In genomic region chr2:20419007-20419576, GRCh38 we compare ENCODE assay signal across 12 cellular contexts. TPM values are rescaled to one million over a fixed set of nuclear protein-coding genes. Genes with fewer than 3 reads are reported as not detected.
A peak's percentile ranks its signal among the peaks of the same experiment; 100 is the strongest.
DNase-seq lines count a peak whose midpoint lies in the region; ATAC-seq and TF ChIP-seq lines count a peak whose summit lies in the region.
"Had no signal": no experiment of that assay in that cellular context is flagged by ENCODE, and none has a peak within 500 bp of the region (broad histone marks: within the 10 kb centered on the region; RNA-seq: fewer than 3 reads in every experiment).

No MANE protein-coding gene starts in this region.

- H3K27ac ChIP-seq in muscle layer of colon (ENCODE audit: low read depth, low read length) (peak overlapping the region; percentile 35), tibial nerve (peak overlapping the region in 3 of 4 donors; percentile 48 to 83 (median 74))

- H3K4me3 Mint-ChIP-seq in activated naive CD4-positive, alpha-beta T cell treated with anti-CD3 and anti-CD28 coated beads for 36 hours: no peak overlapping the region
- H3K4me3 Mint-ChIP-seq: effector memory CD8-positive, alpha-beta T cell; stimulated activated naive CD8-positive, alpha-beta T cell treated with anti-CD3 and anti-CD28 coated beads, Interleukin-15, Interleukin-2, amounts not matched to agents 100 ng/mL and 50 ng/mL, for 24 hours had no signal

- H3K9me3 Mint-ChIP-seq in activated naive CD4-positive, alpha-beta T cell treated with anti-CD3 and anti-CD28 coated beads for 36 hours: no peaks in the 10 kb centered on the region
- H3K9me3 Mint-ChIP-seq: effector memory CD8-positive, alpha-beta T cell; stimulated activated naive CD8-positive, alpha-beta T cell treated with anti-CD3 and anti-CD28 coated beads, Interleukin-15, Interleukin-2, amounts not matched to agents 100 ng/mL and 50 ng/mL, for 24 hours had no signal

- TF ChIP-seq EP300 in tibial nerve (IDR thresholded peaks at IDR 0.05): peak in 1 of 2 donors; percentile 62

- no peak for TF ChIP-seq POLR2A in tibial nerve (IDR thresholded peaks at IDR 0.05)

- no peak for TF ChIP-seq CTCF in WI38 (IDR thresholded peaks at IDR 0.05; ENCODE audit: low read depth, low read length)
- TF ChIP-seq CTCF in fibroblast of the aortic adventitia (IDR thresholded peaks at IDR 0.05; ENCODE audit: insufficient read depth, low read length): no peak
- no peak for TF ChIP-seq CTCF in tibial nerve (IDR thresholded peaks at IDR 0.05)

- no peaks in the 10 kb centered on the region for H3K36me3 Mint-ChIP-seq in activated naive CD4-positive, alpha-beta T cell treated with anti-CD3 and anti-CD28 coated beads for 36 hours (ENCODE audit: low read depth)

- peaks cover 5% of the 10 kb centered on the region for H3K27me3 Mint-ChIP-seq in activated naive CD4-positive, alpha-beta T cell treated with anti-CD3 and anti-CD28 coated beads for 36 hours (ENCODE audit: low read depth)

- H3K27me3 ChIP-seq in muscle layer of colon (ENCODE audit: control insufficient read depth in 1 of 2, insufficient read depth in 2 of 2, low read length in 2 of 2) (no peaks in the 10 kb centered on the region), tibial nerve (no peaks in the 10 kb centered on the region)

- ATAC-seq in HG03139 (IDR thresholded peaks at IDR 0.05; ENCODE audit: unreplicated experiment): no peak
- ATAC-seq: effector memory CD8-positive, alpha-beta T cell had no signal

- no peak overlapping the region for H3K27ac Mint-ChIP-seq in activated naive CD4-positive, alpha-beta T cell treated with anti-CD3 and anti-CD28 coated beads for 36 hours
- H3K27ac Mint-ChIP-seq: effector memory CD8-positive, alpha-beta T cell; stimulated activated naive CD8-positive, alpha-beta T cell treated with anti-CD3 and anti-CD28 coated beads, Interleukin-15, Interleukin-2, amounts not matched to agents 100 ng/mL and 50 ng/mL, for 24 hours had no signal

- H3K9ac ChIP-seq in muscle layer of colon (ENCODE audit: low read length): no peak overlapping the region

- intact Hi-C loops in activated naive CD4-positive, alpha-beta T cell treated with anti-CD3 and anti-CD28 coated beads for 36 hours (cut with micrococcal nuclease): no loop called here

- peaks cover 2% of the 10 kb centered on the region for H3K4me1 Mint-ChIP-seq in activated naive CD4-positive, alpha-beta T cell treated with anti-CD3 and anti-CD28 coated beads for 36 hours (ENCODE audit: low read depth)

- H3K4me1 ChIP-seq in muscle layer of colon (ENCODE audit: insufficient read depth, low read length): peaks cover 31% of the 10 kb centered on the region
- H3K4me1 ChIP-seq in tibial nerve: peaks cover 0 to 50% (median 29%) of the 10 kb centered on the region in 4 donors

- H3K4me3 ChIP-seq in WI38 (ENCODE audit: low read depth, low read length) (peak overlapping the region; percentile 25; the same call in 1 of the 2 replicates), fibroblast of the aortic adventitia (ENCODE audit: low read depth, low read length) (no peak overlapping the region), muscle layer of colon (ENCODE audit: low read depth in 1 of 2, low read length in 2 of 2) (no peak overlapping the region), tibial nerve (no peak overlapping the region)

- CTCF ChIA-PET in activated naive CD4-positive, alpha-beta T cell treated with anti-CD3 and anti-CD28 coated beads for 36 hours (lab: Charles Lee): interaction anchor here (0.9 to 1.1 kb wide), 3 partner anchors 9 to 223 kb away, joined by 3 to 4 read pairs (median 3); no protein-coding TSS in a partner anchor

- WGBS in tibial nerve, 2 donors: 30 to 44% methylated on average over 8 of the region's 8 CpGs

- H3K9me3 ChIP-seq in muscle layer of colon (ENCODE audit: low read length) (no peaks in the 10 kb centered on the region), tibial nerve (no peaks in the 10 kb centered on the region)

- DNase-seq in fibroblast of the aortic adventitia (ENCODE audit: low read depth) (peak; percentile 56), tibial nerve (ENCODE audit: low spot score in 2 of 2) (no peak), RKO (ENCODE audit: low spot score) (no peak)
- no peak for DNase-seq in activated CD4-positive, alpha-beta T cell treated with anti-CD3 and anti-CD28 coated beads, Interleukin-2, amount 50 U/mL, for 1 hour
- no peak for DNase-seq in activated naive CD4-positive, alpha-beta T cell treated with anti-CD3 and anti-CD28 coated beads for 36 hours
- DNase-seq: effector memory CD8-positive, alpha-beta T cell; kidney glomerular epithelial cell; stimulated activated CD4-positive, alpha-beta T cell treated with anti-CD3 and anti-CD28 coated beads, Interleukin-15, amount 100 ng/mL, for 24 hours had no signal

- H3K36me3 ChIP-seq in muscle layer of colon (ENCODE audit: insufficient read depth, low read length): no peaks in the 10 kb centered on the region
- H3K36me3 ChIP-seq in tibial nerve: no peaks in the 10 kb centered on the region

RNA-seq across cellular contexts. Expression of gene RHOB, which starts 27.8 kb away (rescaled TPM):
- total RNA-seq in fibroblast of the aortic adventitia (ENCODE audit: low replicate concordance) (40.5 and 82.0 TPM in 2 replicates), tibial nerve (1,000 to 10,000 TPM; 1,356 to 1,875 (median 1,699) TPM)
- total RNA-seq in activated naive CD4-positive, alpha-beta T cell treated with anti-CD3 and anti-CD28 coated beads for 36 hours: 1 to 10 TPM; 1.8 to 2.0 TPM

Comparison
In these comparisons a context has a peak if more than half of its experiments do, and no peak if none do; other contexts are left out.
1. RNA of gene RHOB, which starts 27.8 kb away (total RNA-seq): 1,356 to 1,875 TPM in tibial nerve; 40.5 to 82.0 TPM in fibroblast of the aortic adventitia and 1.8 to 2.0 TPM in activated naive CD4-positive, alpha-beta T cell treated with anti-CD3 and anti-CD28 coated beads for 36 hours; every median in the first group is over 10 times any median in the second.